ENCODE assay signal across 23 cellular contexts in genomic region chr22:41935015-41935908, GRCh38. TPM values are rescaled to one million over a fixed set of nuclear protein-coding genes. Genes with fewer than 3 reads are reported as not detected.
A peak's percentile ranks its signal among the peaks of the same experiment; 100 is the strongest.
DNase-seq lines count a peak whose midpoint lies in the region; ATAC-seq and TF ChIP-seq lines count a peak whose summit lies in the region.
"Had no signal": no experiment of that assay in that cellular context is flagged by ENCODE, and none has a peak within 500 bp of the region (broad histone marks: within the 10 kb centered on the region; RNA-seq: fewer than 3 reads in every experiment).

No MANE protein-coding gene starts in this region.

- peak; percentile 21; the same call in 1 of the 3 replicates for ATAC-seq in DND-41 (ENCODE audit: insufficient read depth, low read depth)
- no peak for ATAC-seq in T-helper 17 cell
- no peak for ATAC-seq in GM19035 (IDR thresholded peaks at IDR 0.05; ENCODE audit: unreplicated experiment)
- no peak for ATAC-seq in GM21381 (IDR thresholded peaks at IDR 0.05; ENCODE audit: unreplicated experiment)
- ATAC-seq: HCT116 had no signal

- no peak overlapping the region for H3K27ac ChIP-seq in DND-41 (ENCODE audit: low read length)
- H3K27ac ChIP-seq in HEK293 (ENCODE audit: extremely low read depth, low read depth, low read length): 0 out of 2 replicates have a peak overlapping the region, but pooled peaks have one; percentile 1
- H3K27ac ChIP-seq: adrenal gland, neutrophil, upper lobe of left lung had no signal

- 0 out of 2 replicates have a peak, but pooled peaks cover 2% of the 10 kb centered on the region for H3K4me1 ChIP-seq in DND-41 (ENCODE audit: insufficient read depth, low read length)
- H3K4me1 ChIP-seq in HEK293 (ENCODE audit: control insufficient read depth, insufficient read depth, low read length): no peaks in the 10 kb centered on the region
- H3K4me1 ChIP-seq: adrenal gland had no signal

- no peaks in the 10 kb centered on the region for H3K9me3 ChIP-seq in DND-41 (ENCODE audit: insufficient read depth, low read length, severe bottlenecking)
- H3K9me3 ChIP-seq in HEK293 (ENCODE audit: control insufficient read depth, insufficient read depth, low read depth, low read length): no peaks in the 10 kb centered on the region
- no peaks in the 10 kb centered on the region for H3K9me3 ChIP-seq in T-helper 17 cell (ENCODE audit: control insufficient read depth, low read length, poor library complexity, severe bottlenecking)
- H3K9me3 ChIP-seq: adrenal gland, neutrophil, upper lobe of left lung had no signal

- peaks cover 32% of the 10 kb centered on the region for H3K79me2 ChIP-seq in DND-41 (ENCODE audit: insufficient read depth, low read length)

- peaks cover 60% of the 10 kb centered on the region for H4K20me1 ChIP-seq in DND-41 (ENCODE audit: insufficient read depth, low read length)

- TF ChIP-seq CTCF in DND-41 (IDR thresholded peaks at IDR 0.05; ENCODE audit: borderline replicate concordance, extremely low read depth, low read length, poor library complexity, severe bottlenecking) (no peak), HEK293 (tag by site-specific recombination; IDR thresholded peaks at IDR 0.05) (no peak)

- no peak for DNase-seq in DND-41
- DNase-seq in T-helper 17 cell: no peak
- peak; percentile 61 for DNase-seq in medulla oblongata (ENCODE audit: extremely low spot score)
- no peak for DNase-seq in NCI-H187 (lab: John Stamatoyannopoulos, UW)
- DNase-seq: activated CD4-positive, alpha-beta T cell treated with anti-CD3 and anti-CD28 coated beads for 1 hour; activated T-cell treated with anti-CD3 and anti-CD28 coated beads for 4 hours; adrenal gland; AML-193; DMS53; KG1; mesenchymal stem cell; NCI-H146; NCI-H526 treated with DMSO at 0.1 percent for 48 hours; RPMI8226; stimulated activated CD4-positive, alpha-beta T cell treated with anti-CD3 and anti-CD28 coated beads, Interleukin-4, amount 100 ng/mL, for 4 hours; T-helper 2 cell had no signal

- H3K4me1 Mint-ChIP-seq in T-helper 17 cell: peaks cover 25% of the 10 kb centered on the region

- H3K27me3 ChIP-seq in DND-41 (ENCODE audit: insufficient read depth, low read length, poor library complexity): no peaks in the 10 kb centered on the region
- H3K27me3 ChIP-seq: adrenal gland, neutrophil, upper lobe of left lung had no signal

- no peaks in the 10 kb centered on the region for H3K27me3 Mint-ChIP-seq in T-helper 17 cell

- H2AFZ ChIP-seq in DND-41 (ENCODE audit: low read depth, low read length): no peak overlapping the region

- H3K4me3 ChIP-seq in DND-41 (ENCODE audit: low read depth in 1 of 2, low read length in 2 of 2) (no peak overlapping the region), HEK293 (ENCODE audit: low read depth, low read length) (no peak overlapping the region)
- H3K4me3 ChIP-seq: adrenal gland, upper lobe of left lung had no signal

- CTCF ChIA-PET in HEK293 (lab: Yijun Ruan, JAX): interaction anchor here (1.2 kb wide), 1 partner anchor 238 kb away, joined by 4 read pairs; no protein-coding TSS in a partner anchor

- peak overlapping the region; percentile 99 for H3K27ac Mint-ChIP-seq in T-helper 17 cell

- no peak overlapping the region for H3K4me3 Mint-ChIP-seq in T-helper 17 cell

- no peak overlapping the region for H3K9ac ChIP-seq in DND-41 (ENCODE audit: low read depth, low read length)

- POLR2A ChIA-PET in HEK293 (lab: Yijun Ruan, JAX): interaction anchor here (0.7 to 4.6 kb wide), 4 partner anchors 8 to 11 kb away, joined by 4 to 31 read pairs (median 8); partner anchors contain the start of gene CENPM

- H3K36me3 ChIP-seq in DND-41 (ENCODE audit: insufficient read depth, low read length) (peaks cover 73% of the 10 kb centered on the region), HEK293 (ENCODE audit: control insufficient read depth in 2 of 2, insufficient read depth in 1 of 2, low read length in 2 of 2) (peaks cover 29 to 76% of the 10 kb centered on the region in 2 experiments; a peak in 2 of 3 replicates)
- H3K36me3 ChIP-seq: adrenal gland, upper lobe of left lung had no signal

- H3K4me2 ChIP-seq in DND-41 (ENCODE audit: insufficient read depth, low read length): no peak overlapping the region

- no peaks in the 10 kb centered on the region for H3K36me3 Mint-ChIP-seq in T-helper 17 cell (ENCODE audit: low read depth)

TF ChIP-seq in HEK293, 187 proteins besides CTCF, POLR2A, EP300 and RAD21 (continues in another document):
- TF ChIP-seq GLIS2 (tag by site-specific recombination; IDR thresholded peaks at IDR 0.05) (peak; percentile 24; the same call in 1 of the 2 replicates), HOXD13 (CRISPR knock-in tag; IDR thresholded peaks at IDR 0.05; ENCODE audit: borderline replicate concordance) (no peak), ZNF133 (tag by site-specific recombination; IDR thresholded peaks at IDR 0.05) (no peak), OSR2 (tag by site-specific recombination; IDR thresholded peaks at IDR 0.05) (no peak), KLF7 (tag by site-specific recombination; IDR thresholded peaks at IDR 0.05; ENCODE audit: borderline replicate concordance) (no peak), ZNF391 (tag by site-specific recombination; IDR thresholded peaks at IDR 0.05; ENCODE audit: borderline replicate concordance, low read depth) (no peak), ZBTB1 (tag by site-specific recombination; IDR thresholded peaks at IDR 0.05) (no peak), HOXA7 (CRISPR knock-in tag; IDR thresholded peaks at IDR 0.05; ENCODE audit: borderline replicate concordance) (no peak), ZNF529 (tag by site-specific recombination; IDR thresholded peaks at IDR 0.05; ENCODE audit: insufficient replicate concordance) (no peak), ZNF692 (tag by site-specific recombination; IDR thresholded peaks at IDR 0.05) (no peak), ZBTB48 (tag by site-specific recombination; IDR thresholded peaks at IDR 0.05) (no peak), GLI4 (tag by site-specific recombination; IDR thresholded peaks at IDR 0.05) (no peak), ZNF155 (tag by site-specific recombination; IDR thresholded peaks at IDR 0.05) (no peak), ZNF175 (tag by site-specific recombination; IDR thresholded peaks at IDR 0.05) (no peak), ZNF10 (tag by site-specific recombination; IDR thresholded peaks at IDR 0.05) (no peak), ZNF747 (tag by site-specific recombination; IDR thresholded peaks at IDR 0.05) (no peak), ZEB2 (tag by site-specific recombination; IDR thresholded peaks at IDR 0.05) (no peak), ZFP3 (tag by site-specific recombination; IDR thresholded peaks at IDR 0.05; ENCODE audit: low read depth) (no peak)
- TF ChIP-seq, protein P1, sequence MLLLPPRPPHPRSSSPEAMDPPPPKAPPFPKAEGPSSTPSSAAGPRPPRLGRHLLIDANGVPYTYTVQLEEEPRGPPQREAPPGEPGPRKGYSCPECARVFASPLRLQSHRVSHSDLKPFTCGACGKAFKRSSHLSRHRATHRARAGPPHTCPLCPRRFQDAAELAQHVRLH (tag by site-specific recombination; IDR thresholded peaks at IDR 0.05): no peak
- TF ChIP-seq, protein P2, sequence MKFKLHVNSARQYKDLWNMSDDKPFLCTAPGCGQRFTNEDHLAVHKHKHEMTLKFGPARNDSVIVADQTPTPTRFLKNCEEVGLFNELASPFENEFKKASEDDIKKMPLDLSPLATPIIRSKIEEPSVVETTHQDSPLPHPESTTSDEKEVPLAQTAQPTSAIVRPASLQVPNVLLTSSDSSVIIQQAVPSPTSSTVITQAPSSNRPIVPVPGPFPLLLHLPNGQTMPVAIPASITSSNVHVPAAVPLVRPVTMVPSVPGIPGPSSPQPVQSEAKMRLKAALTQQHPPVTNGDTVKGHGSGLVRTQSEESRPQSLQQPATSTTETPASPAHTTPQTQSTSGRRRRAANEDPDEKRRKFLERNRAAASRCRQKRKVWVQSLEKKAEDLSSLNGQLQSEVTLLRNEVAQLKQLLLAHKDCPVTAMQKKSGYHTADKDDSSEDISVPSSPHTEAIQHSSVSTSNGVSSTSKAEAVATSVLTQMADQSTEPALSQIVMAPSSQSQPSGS (tag by site-specific recombination; IDR thresholded peaks at IDR 0.05; ENCODE audit: low read depth): no peak
- TF ChIP-seq, protein P3, sequence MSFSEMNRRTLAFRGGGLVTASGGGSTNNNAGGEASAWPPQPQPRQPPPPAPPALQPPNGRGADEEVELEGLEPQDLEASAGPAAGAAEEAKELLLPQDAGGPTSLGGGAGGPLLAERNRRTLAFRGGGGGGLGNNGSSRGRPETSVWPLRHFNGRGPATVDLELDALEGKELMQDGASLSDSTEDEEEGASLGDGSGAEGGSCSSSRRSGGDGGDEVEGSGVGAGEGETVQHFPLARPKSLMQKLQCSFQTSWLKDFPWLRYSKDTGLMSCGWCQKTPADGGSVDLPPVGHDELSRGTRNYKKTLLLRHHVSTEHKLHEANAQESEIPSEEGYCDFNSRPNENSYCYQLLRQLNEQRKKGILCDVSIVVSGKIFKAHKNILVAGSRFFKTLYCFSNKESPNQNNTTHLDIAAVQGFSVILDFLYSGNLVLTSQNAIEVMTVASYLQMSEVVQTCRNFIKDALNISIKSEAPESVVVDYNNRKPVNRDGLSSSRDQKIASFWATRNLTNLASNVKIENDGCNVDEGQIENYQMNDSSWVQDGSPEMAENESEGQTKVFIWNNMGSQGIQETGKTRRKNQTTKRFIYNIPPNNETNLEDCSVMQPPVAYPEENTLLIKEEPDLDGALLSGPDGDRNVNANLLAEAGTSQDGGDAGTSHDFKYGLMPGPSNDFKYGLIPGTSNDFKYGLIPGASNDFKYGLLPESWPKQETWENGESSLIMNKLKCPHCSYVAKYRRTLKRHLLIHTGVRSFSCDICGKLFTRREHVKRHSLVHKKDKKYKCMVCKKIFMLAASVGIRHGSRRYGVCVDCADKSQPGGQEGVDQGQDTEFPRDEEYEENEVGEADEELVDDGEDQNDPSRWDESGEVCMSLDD (tag by site-specific recombination; IDR thresholded peaks at IDR 0.05): no peak

RNA-seq across cellular contexts. Expression of gene TNFRSF13C, which starts 8.7 kb away (rescaled TPM):
- 10 to 100 TPM; 10.2 to 23.9 TPM for total RNA-seq in T-helper 17 cell

RNA-seq across cellular contexts. Expression of gene CENPM, which starts 11.7 kb away (rescaled TPM):
- 10 to 100 TPM; 26.9 to 28.3 TPM for total RNA-seq in T-helper 17 cell

RNA-seq across cellular contexts. Expression of gene SHISA8, which starts 20.4 kb away (rescaled TPM):
- total RNA-seq in T-helper 17 cell: 1 to 10 TPM in 1 of 2 donors, not detected in 1; 1.6 TPM
- total RNA-seq: frontal cortex had no signal

RNA-seq across cellular contexts. Expression of gene SEPTIN3, which starts 34.0 kb away (rescaled TPM):
- total RNA-seq in T-helper 17 cell: under 1 TPM in 1 of 2 donors, not detected in 1; 0.42 TPM
